ENCODE assay signal across 2 cellular contexts in the genomic region with DNA sequence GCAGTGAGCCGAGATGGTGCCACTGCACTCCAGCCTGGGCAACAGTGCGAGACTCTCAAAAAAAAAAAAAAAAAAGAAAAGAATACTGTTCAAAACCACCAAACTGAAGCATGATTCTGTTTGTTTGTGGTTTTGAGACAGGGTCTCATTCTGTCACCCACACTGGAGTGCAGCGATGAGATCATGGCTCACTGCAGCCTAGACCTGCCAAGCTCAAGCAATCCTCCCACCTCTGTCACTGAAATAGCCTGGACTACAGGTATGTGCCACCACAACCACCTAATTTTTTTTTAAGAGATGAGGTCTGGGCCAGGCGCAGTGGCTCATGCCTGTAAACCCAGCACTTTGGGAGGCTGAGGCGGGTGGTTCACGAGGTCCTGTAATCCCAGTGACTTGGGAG.
TF ChIP-seq lines count a peak whose summit lies in the region.

No MANE protein-coding gene starts in this region.

TF ChIP-seq in HEK293, 187 proteins besides CTCF, POLR2A, EP300 and RAD21:
- TF ChIP-seq ZNF621 (tag by site-specific recombination; IDR thresholded peaks at IDR 0.05) (no peak), EGR2 (tag by site-specific recombination; IDR thresholded peaks at IDR 0.05; ENCODE audit: low read depth) (peak; percentile 32; the same call in 1 of the 2 replicates), ZNF624 (tag by site-specific recombination; IDR thresholded peaks at IDR 0.05) (no peak), KLF7 (tag by site-specific recombination; IDR thresholded peaks at IDR 0.05; ENCODE audit: borderline replicate concordance) (no peak), ZNF560 (tag by site-specific recombination; IDR thresholded peaks at IDR 0.05; ENCODE audit: borderline replicate concordance) (no peak), TRIM28 (IDR thresholded peaks at IDR 0.05; ENCODE audit: borderline replicate concordance, low read length) (no peak), ZFHX2 (tag by site-specific recombination; conservative IDR thresholded peaks at IDR 0.05) (peak; percentile 58), ZNF791 (tag by site-specific recombination; IDR thresholded peaks at IDR 0.05) (no peak), ZNF76 (tag by site-specific recombination; IDR thresholded peaks at IDR 0.05; ENCODE audit: borderline replicate concordance, low read depth) (no peak), ZBTB17 (tag by site-specific recombination; IDR thresholded peaks at IDR 0.05) (no peak), ZNF157 (tag by site-specific recombination; IDR thresholded peaks at IDR 0.05) (no peak), MZF1 (tag by site-specific recombination; IDR thresholded peaks at IDR 0.05; ENCODE audit: borderline replicate concordance) (no peak)
- TF ChIP-seq, protein P1, sequence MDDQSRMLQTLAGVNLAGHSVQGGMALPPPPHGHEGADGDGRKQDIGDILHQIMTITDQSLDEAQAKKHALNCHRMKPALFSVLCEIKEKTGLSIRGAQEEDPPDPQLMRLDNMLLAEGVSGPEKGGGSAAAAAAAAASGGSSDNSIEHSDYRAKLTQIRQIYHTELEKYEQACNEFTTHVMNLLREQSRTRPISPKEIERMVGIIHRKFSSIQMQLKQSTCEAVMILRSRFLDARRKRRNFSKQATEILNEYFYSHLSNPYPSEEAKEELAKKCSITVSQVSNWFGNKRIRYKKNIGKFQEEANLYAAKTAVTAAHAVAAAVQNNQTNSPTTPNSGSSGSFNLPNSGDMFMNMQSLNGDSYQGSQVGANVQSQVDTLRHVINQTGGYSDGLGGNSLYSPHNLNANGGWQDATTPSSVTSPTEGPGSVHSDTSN (CRISPR knock-in tag; IDR thresholded peaks at IDR 0.05) = no peak

TF ChIP-seq in H1, 55 proteins besides CTCF, POLR2A, EP300 and RAD21:
- TF ChIP-seq, protein P2, sequence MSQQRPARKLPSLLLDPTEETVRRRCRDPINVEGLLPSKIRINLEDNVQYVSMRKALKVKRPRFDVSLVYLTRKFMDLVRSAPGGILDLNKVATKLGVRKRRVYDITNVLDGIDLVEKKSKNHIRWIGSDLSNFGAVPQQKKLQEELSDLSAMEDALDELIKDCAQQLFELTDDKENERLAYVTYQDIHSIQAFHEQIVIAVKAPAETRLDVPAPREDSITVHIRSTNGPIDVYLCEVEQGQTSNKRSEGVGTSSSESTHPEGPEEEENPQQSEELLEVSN (IDR thresholded peaks at IDR 0.05) = no peak
- TF ChIP-seq RNF2 (IDR thresholded peaks at IDR 0.05; ENCODE audit: borderline replicate concordance, low read depth, low read length, missing control alignments, poor library complexity, severe bottlenecking) = no peak
- peak; percentile 55; the same call in 1 of the 2 replicates for TF ChIP-seq POLR2AphosphoS5 (IDR thresholded peaks at IDR 0.05; ENCODE audit: low read depth, low read length)
- no peak for TF ChIP-seq JUN (IDR thresholded peaks at IDR 0.05; ENCODE audit: low read depth, low read length)
